Comparison of ENCODE assay signal across 23 cellular contexts in the genomic region with DNA sequence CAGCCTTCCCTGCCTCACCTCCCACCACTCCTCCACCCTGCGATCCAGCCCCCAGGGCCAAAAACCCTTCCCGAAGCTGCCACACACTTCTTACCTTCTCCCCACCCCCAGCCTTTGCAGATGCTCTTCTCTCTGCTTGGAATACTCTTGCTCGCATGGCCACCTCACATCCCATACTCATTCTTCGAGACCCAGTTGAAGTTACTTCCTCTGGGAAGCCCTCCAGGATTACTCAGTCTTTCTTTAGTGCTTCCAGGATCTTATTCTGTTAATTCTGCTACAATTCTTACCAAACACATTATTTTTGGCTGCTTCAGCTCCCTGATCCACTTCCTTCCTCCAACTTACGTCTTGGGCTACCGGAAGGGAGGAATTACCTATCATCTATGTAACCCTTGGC. TPM values are rescaled to one million over a fixed set of nuclear protein-coding genes. Genes with fewer than 3 reads are reported as not detected.
DNase-seq lines count a peak whose midpoint lies in the region; ATAC-seq, FAIRE-seq and TF ChIP-seq lines count a peak whose summit lies in the region.
"Had no signal": no experiment of that assay in that cellular context is flagged by ENCODE, and none has a peak within 500 bp of the region (broad histone marks: within the 10 kb centered on the region; RNA-seq: fewer than 3 reads in every experiment).

No MANE protein-coding gene starts in this region.

- no peak overlapping the region for H3K9ac ChIP-seq in HepG2 (ENCODE audit: insufficient read depth, low read depth, low read length)
- no peak overlapping the region for H3K9ac ChIP-seq in K562 (ENCODE audit: insufficient read depth in 1 of 2, low read depth in 2 of 2, low read length in 2 of 2)
- H3K9ac ChIP-seq in neural progenitor cell, result no peak overlapping the region
- H3K9ac ChIP-seq: BLaER1 had no signal

- H3K27ac ChIP-seq in HepG2 (ENCODE audit: extremely low read length, insufficient read depth, low read length) (no peak overlapping the region), right lobe of liver (no peak overlapping the region), K562 (ENCODE audit: extremely low read depth, low read depth, low read length) (no peak overlapping the region), neural progenitor cell (no peak overlapping the region)
- H3K27ac ChIP-seq: 22Rv1, BLaER1 had no signal

- H3K36me3 Mint-ChIP-seq in neural progenitor cell, result no peaks in the 10 kb centered on the region
- H3K36me3 Mint-ChIP-seq: CD14-positive monocyte; CD4-positive, alpha-beta memory T cell; CD4-positive, CD25-positive, alpha-beta regulatory T cell; CD8-positive, alpha-beta memory T cell had no signal

- BruUV-seq in HepG2 (replicated peaks; lab: Mats Ljungman, UMichigan), result no TSS peak
- no TSS peak for BruUV-seq in K562 (replicated peaks; lab: Mats Ljungman, UMichigan)

- FAIRE-seq in HepG2 (lab: Jason Lieb, UNC), result no peak
- FAIRE-seq in K562 (lab: Jason Lieb, UNC), result no peak
- FAIRE-seq: D721Med, G401.6, GM12891, GM19239 had no signal

- POLR2A ChIA-PET in HepG2 (lab: Yijun Ruan, JAX), result no interaction called here
- POLR2A ChIA-PET in K562 (lab: Yijun Ruan, JAX), result interaction anchor here (0.6 to 1.4 kb wide), 3 partner anchors 13 to 143 kb away, joined by 3 read pairs; no protein-coding TSS in a partner anchor

- no peaks in the 10 kb centered on the region for H3K9me1 ChIP-seq in K562 (ENCODE audit: control insufficient read depth, insufficient read depth, low read length)

- no peaks in the 10 kb centered on the region for H3K4me1 ChIP-seq in HepG2 (ENCODE audit: insufficient read depth, low read length)
- H3K4me1 ChIP-seq in right lobe of liver, result no peaks in the 10 kb centered on the region
- peaks cover 0 to 10% of the 10 kb centered on the region in 2 experiments; a peak in 1 of 5 replicates for H3K4me1 ChIP-seq in K562 (replicated peaks in 1 of 2; ENCODE audit: control insufficient read depth in 2 of 2, insufficient read depth in 2 of 2, low read length in 2 of 2)
- no peaks in the 10 kb centered on the region for H3K4me1 ChIP-seq in neural progenitor cell

- intact Hi-C loops in HepG2 (cut with micrococcal nuclease; ENCODE audit: unreplicated experiment) (no loop called here), right lobe of liver (cut with DNase I) (loop anchor here in 1 of 2 donors (10.0 kb wide), 1 partner anchor 148 kb away; a partner anchor contains a TSS), K562 (cut with micrococcal nuclease) (loop anchor here (5.0 kb wide), 1 partner anchor 150 kb away; no protein-coding TSS in a partner anchor)

- TF ChIP-seq CTCF in HepG2 (CRISPR knock-in tag; IDR thresholded peaks at IDR 0.05) (no peak), right lobe of liver (IDR thresholded peaks at IDR 0.05) (no peak), K562 (IDR thresholded peaks at IDR 0.05 in 2 of 3, conservative IDR thresholded peaks at IDR 0.05 in 1 of 3; ENCODE audit: insufficient read depth in 2 of 3, low read depth in 1 of 3, low read length in 3 of 3) (no peak), neural progenitor cell (IDR thresholded peaks at IDR 0.05) (no peak)

- TF ChIP-seq RAD21 in HepG2 (CRISPR knock-in tag; IDR thresholded peaks at IDR 0.05) (no peak), K562 (CRISPR knock-in tag; conservative IDR thresholded peaks at IDR 0.05 in 1 of 2, IDR thresholded peaks at IDR 0.05 in 1 of 2) (no peak)

- H3K27me3 ChIP-seq in HepG2 (ENCODE audit: control insufficient read depth in 1 of 2, insufficient read depth in 2 of 2, low read length in 2 of 2) (peaks cover 12 to 62% of the 10 kb centered on the region in 2 experiments; a peak in 4 of 5 replicates), right lobe of liver (peaks cover 0 to 12% of the 10 kb centered on the region in 2 donors), K562 (ENCODE audit: control insufficient read depth in 2 of 2, insufficient read depth in 2 of 2, low read length in 2 of 2) (peaks cover 21 to 64% of the 10 kb centered on the region in 2 experiments), neural progenitor cell (peaks cover 65% of the 10 kb centered on the region)

- no peak overlapping the region for H3K4me2 ChIP-seq in HepG2 (ENCODE audit: low read depth, low read length)
- H3K4me2 ChIP-seq in K562 (ENCODE audit: insufficient read depth, low read length), result no peak overlapping the region
- no peak overlapping the region for H3K4me2 ChIP-seq in neural progenitor cell
- H3K4me2 ChIP-seq: BLaER1 had no signal

- 22% methylated on average over 6 of the region's 6 CpGs for WGBS in HepG2 (ENCODE audit: low lambda C conversion rate)
- WGBS in right lobe of liver (ENCODE audit: insufficient coverage, low coverage, low lambda C conversion rate, missing lambda C conversion rate), result 40% methylated on average over 6 of the region's 6 CpGs
- 2% methylated on average over 6 of the region's 6 CpGs for WGBS in K562 (ENCODE audit: insufficient coverage, low coverage, missing lambda C conversion rate)

- peak overlapping the region; percentile 8 for H3K4me3 Mint-ChIP-seq in neural progenitor cell
- H3K4me3 Mint-ChIP-seq: CD4-positive, CD25-positive, alpha-beta regulatory T cell; CD8-positive, alpha-beta memory T cell had no signal

- DNase-seq in HepG2 (ENCODE audit: low spot score), result no peak
- DNase-seq in right lobe of liver, result no peak
- DNase-seq in K562 (ENCODE audit: extremely low read depth in 1 of 4, low spot score in 3 of 4), result no peak
- DNase-seq in neural progenitor cell (ENCODE audit: low spot score), result no peak
- DNase-seq: ACHN; BE2C; C1 segment of cervical spinal cord; CD4-positive, alpha-beta memory T cell; CD4-positive, CD25-positive, alpha-beta regulatory T cell; CD8-positive, alpha-beta memory T cell; COR-L47; DMS79 treated with DMSO at 0.1 percent for 48 hours; GF-D8 had no signal

- H4K20me1 ChIP-seq in HepG2 (ENCODE audit: insufficient read depth, low read length), result no peaks in the 10 kb centered on the region; the same call in 1 of the 2 replicates
- H4K20me1 ChIP-seq in K562 (replicated peaks; ENCODE audit: control insufficient read depth, insufficient read depth, low read length), result peaks cover 16% of the 10 kb centered on the region; the same call in 1 of the 2 replicates
- no peaks in the 10 kb centered on the region for H4K20me1 ChIP-seq in neural progenitor cell (ENCODE audit: low read depth)
- H4K20me1 ChIP-seq: BLaER1 had no signal

- TF ChIP-seq POLR2A in HepG2 (IDR thresholded peaks at IDR 0.05; ENCODE audit: insufficient read depth in 1 of 2, low read depth in 2 of 2, low read length in 2 of 2) (no peak), right lobe of liver (IDR thresholded peaks at IDR 0.05) (no peak), K562 (conservative IDR thresholded peaks at IDR 0.05) (no peak)

- H3K79me2 ChIP-seq in HepG2 (ENCODE audit: insufficient read depth, low read length) (no peaks in the 10 kb centered on the region), K562 (ENCODE audit: control insufficient read depth, insufficient read depth, low read length) (no peaks in the 10 kb centered on the region), neural progenitor cell (ENCODE audit: low read depth) (no peaks in the 10 kb centered on the region)

- peaks cover 10% of the 10 kb centered on the region for H3F3A ChIP-seq in neural progenitor cell (ENCODE audit: low read depth)

- H3K27me3 Mint-ChIP-seq in neural progenitor cell (ENCODE audit: insufficient read depth, low read depth), result peaks cover 40% of the 10 kb centered on the region

- ATAC-seq in HepG2, result no peak
- no peak for ATAC-seq in right lobe of liver
- ATAC-seq in K562, result no peak
- ATAC-seq in GM19324 (IDR thresholded peaks at IDR 0.05; ENCODE audit: low FRiP score, unreplicated experiment), result no peak
- ATAC-seq in HG03139 (IDR thresholded peaks at IDR 0.05; ENCODE audit: unreplicated experiment), result no peak

- no peak for TF ChIP-seq EP300 in HepG2 (IDR thresholded peaks at IDR 0.05; ENCODE audit: low read depth in 2 of 2, low read length in 2 of 2)
- TF ChIP-seq EP300 in HepG2 (CRISPR knock-in tag; IDR thresholded peaks at IDR 0.05; ENCODE audit: borderline replicate concordance), result no peak
- no peak for TF ChIP-seq EP300 in K562 (IDR thresholded peaks at IDR 0.05; ENCODE audit: low read length)

- H3K27ac Mint-ChIP-seq in neural progenitor cell, result no peak overlapping the region
- H3K27ac Mint-ChIP-seq: CD4-positive, alpha-beta memory T cell; CD4-positive, CD25-positive, alpha-beta regulatory T cell had no signal

- H3K4me3 ChIP-seq in HepG2 (replicated peaks in 1 of 3; ENCODE audit: insufficient read depth in 1 of 3, low read depth in 2 of 3, low read length in 3 of 3) (no peak overlapping the region), right lobe of liver (no peak overlapping the region), K562 (no peak overlapping the region), neural progenitor cell (no peak overlapping the region)
- H3K4me3 ChIP-seq: BLaER1 had no signal

- no peaks in the 10 kb centered on the region for H3K9me3 Mint-ChIP-seq in neural progenitor cell
- H3K9me3 Mint-ChIP-seq: CD8-positive, alpha-beta memory T cell had no signal

- H3K36me3 ChIP-seq in HepG2 (replicated peaks in 1 of 2; ENCODE audit: control insufficient read depth in 1 of 2, insufficient read depth in 2 of 2, low read length in 2 of 2), result no peaks in the 10 kb centered on the region
- no peaks in the 10 kb centered on the region for H3K36me3 ChIP-seq in right lobe of liver
- no peaks in the 10 kb centered on the region for H3K36me3 ChIP-seq in K562 (ENCODE audit: control insufficient read depth, insufficient read depth, low read length)
- no peaks in the 10 kb centered on the region for H3K36me3 ChIP-seq in neural progenitor cell
- H3K36me3 ChIP-seq: BE2C, BLaER1 had no signal

- in situ Hi-C loops in HepG2 (cut with HindIII; ENCODE audit: extremely low pct_ligation_motif_present, low pct_unique_long_range_greater_than_20kb) (loop anchor here (10.0 kb wide), 1 partner anchor 148 kb away; a partner anchor contains a TSS), K562 (cut with MboI) (no loop called here)

- CTCF ChIA-PET in HepG2 (lab: Yijun Ruan, JAX; ENCODE audit: low intra/inter-chr PET ratio, low total read pairs) (interaction anchor here (1.2 kb wide), 1 partner anchor 158 kb away, joined by 3 read pairs; no protein-coding TSS in a partner anchor), K562 (lab: Yijun Ruan, JAX; ENCODE audit: low intra/inter-chr PET ratio) (no interaction called here)

- H3K9me3 ChIP-seq in HepG2 (ENCODE audit: low read length) (no peaks in the 10 kb centered on the region), right lobe of liver (no peaks in the 10 kb centered on the region), K562 (replicated peaks; ENCODE audit: control insufficient read depth, insufficient read depth, low read depth, low read length) (no peaks in the 10 kb centered on the region), neural progenitor cell (ENCODE audit: low read depth) (no peaks in the 10 kb centered on the region)
- H3K9me3 ChIP-seq: BE2C, BLaER1 had no signal

- H2AFZ ChIP-seq in HepG2 (ENCODE audit: low read length), result no peak overlapping the region
- no peak overlapping the region for H2AFZ ChIP-seq in K562 (ENCODE audit: low read depth, low read length)
- H2AFZ ChIP-seq in neural progenitor cell (replicated peaks), result no peak overlapping the region

- peaks cover 6% of the 10 kb centered on the region for H3K4me1 Mint-ChIP-seq in neural progenitor cell

RNA-seq across cellular contexts. Expression of a gene that starts 54.3 kb away (rescaled TPM):
- total RNA-seq in HepG2 (2016; rRNA removed; fragmentation: Illumina TruSeq; extraction: Trizol) (2.2 and 4.6 TPM in 2 replicates), right lobe of liver (10 to 100 TPM in 2 of 6 experiments, 1 to 10 TPM in 4; 8.8 to 11.7 (median 9.4) TPM), K562 (2014; rRNA removed) (1.5 and 1.6 TPM in 2 replicates), K562 (2014; rRNA removed; fragmentation: Illumina TruSeq; extraction: Trizol) (1.1 and 1.3 TPM in 2 replicates), K562 (2015; rRNA removed; fragmentation: Illumina TruSeq; extraction: Trizol) (0.64 and 0.76 TPM in 2 replicates), K562 (2021) (2.0 and 2.1 TPM in 2 replicates), neural progenitor cell (ENCODE audit: low replicate concordance) (11.0 and 14.0 TPM in 2 replicates)
- total RNA-seq in HepG2 (2016; cell fraction: cytosol; rRNA removed; fragmentation: Illumina TruSeq; extraction: Trizol; ENCODE audit: low read depth), result 1.6 and 2.0 TPM in 2 replicates
- total RNA-seq in HepG2 (2016; cell fraction: insoluble cytoplasmic fraction; rRNA removed; fragmentation: Illumina TruSeq; extraction: Trizol), result 2.5 and 4.5 TPM in 2 replicates
- total RNA-seq in HepG2 (2016; cell fraction: membrane; rRNA removed; fragmentation: Illumina TruSeq; extraction: Trizol), result 2.7 and 3.4 TPM in 2 replicates
- total RNA-seq in HepG2 (2016; cell fraction: nucleus; rRNA removed; fragmentation: Illumina TruSeq; extraction: Trizol), result 4.5 and 5.3 TPM in 2 replicates
- polyA plus RNA-seq in HepG2 (2011; rRNA removed) (13.4 TPM in 2 replicates), K562 (2011; rRNA removed) (2.2 and 3.7 TPM in 2 replicates), K562 (2014; fragmentation: Illumina TruSeq; extraction: Trizol) (1.9 TPM in 2 replicates), K562 (2014; fragmentation: Nextera tagmentation; extraction: Ambion mirVana) (1 to 10 TPM; 1.0 to 1.6 TPM), K562 (2014; rRNA removed) (2.3 and 2.9 TPM in 2 replicates)
- polyA plus RNA-seq in HepG2 (2011; cell fraction: cytosol; rRNA removed), result 10.3 and 14.5 TPM in 2 replicates
- 11.5 and 13.3 TPM in 2 replicates for polyA plus RNA-seq in HepG2 (2011; cell fraction: nucleus; rRNA removed)
- 5.5 and 6.2 TPM in 2 replicates for polyA plus RNA-seq in HepG2 (2012)
- polyA plus RNA-seq in HepG2 (2016; cell fraction: cytosol; fragmentation: Illumina TruSeq; extraction: Trizol; ENCODE audit: low read depth), result 1.8 and 2.2 TPM in 2 replicates
- polyA plus RNA-seq in HepG2 (2016; cell fraction: insoluble cytoplasmic fraction; fragmentation: Illumina TruSeq; extraction: Trizol; ENCODE audit: low read depth), result 2.2 and 2.6 TPM in 2 replicates
- polyA plus RNA-seq in HepG2 (2016; cell fraction: membrane; fragmentation: Illumina TruSeq; extraction: Trizol; ENCODE audit: low read depth), result 1.6 and 2.6 TPM in 2 replicates
- 7.9 and 9.2 TPM in 2 replicates for polyA plus RNA-seq in HepG2 (2016; cell fraction: nucleus; fragmentation: Illumina TruSeq; extraction: Trizol; ENCODE audit: insufficient read depth, low read depth)
- polyA minus RNA-seq in HepG2 (2011; rRNA and poly(A)+ RNA removed; ENCODE audit: low replicate concordance), result 0.70 and 6.5 TPM in 2 replicates
- 3.3 and 4.0 TPM in 2 replicates for polyA minus RNA-seq in HepG2 (2011; cell fraction: cytosol; rRNA and poly(A)+ RNA removed)
- polyA minus RNA-seq in HepG2 (2011; cell fraction: nucleus; rRNA and poly(A)+ RNA removed), result 4.8 and 5.8 TPM in 2 replicates
- total RNA-seq in K562 (2011; cell fraction: chromatin; rRNA removed; ENCODE audit: low replicate concordance), result 2.4 and 5.1 TPM in 2 replicates
- total RNA-seq in K562 (2011; cell fraction: nucleolus; rRNA removed), result 2.4 and 4.5 TPM in 2 replicates
- total RNA-seq in K562 (2011; cell fraction: nucleoplasm; rRNA removed), result 5.8 and 6.6 TPM in 2 replicates
- polyA plus RNA-seq in K562 (2011; cell fraction: cytosol; rRNA removed), result 2.5 and 4.8 TPM in 2 replicates
- 3.0 and 4.6 TPM in 2 replicates for polyA plus RNA-seq in K562 (2011; cell fraction: nucleus; rRNA removed)
- 1.7 and 4.9 TPM in 2 replicates for polyA plus RNA-seq in K562 (2012)
- 0.75 and 1.5 TPM in 2 replicates for polyA minus RNA-seq in K562 (2011; rRNA and poly(A)+ RNA removed)
- polyA minus RNA-seq in K562 (2011; cell fraction: cytosol; rRNA and poly(A)+ RNA removed), result 0.67 and 1.5 TPM in 2 replicates
- polyA minus RNA-seq in K562 (2011; cell fraction: nucleus; rRNA and poly(A)+ RNA removed), result 0.89 and 2.4 TPM in 2 replicates
- total RNA-seq: A172 had no signal
